In the genomic region with DNA sequence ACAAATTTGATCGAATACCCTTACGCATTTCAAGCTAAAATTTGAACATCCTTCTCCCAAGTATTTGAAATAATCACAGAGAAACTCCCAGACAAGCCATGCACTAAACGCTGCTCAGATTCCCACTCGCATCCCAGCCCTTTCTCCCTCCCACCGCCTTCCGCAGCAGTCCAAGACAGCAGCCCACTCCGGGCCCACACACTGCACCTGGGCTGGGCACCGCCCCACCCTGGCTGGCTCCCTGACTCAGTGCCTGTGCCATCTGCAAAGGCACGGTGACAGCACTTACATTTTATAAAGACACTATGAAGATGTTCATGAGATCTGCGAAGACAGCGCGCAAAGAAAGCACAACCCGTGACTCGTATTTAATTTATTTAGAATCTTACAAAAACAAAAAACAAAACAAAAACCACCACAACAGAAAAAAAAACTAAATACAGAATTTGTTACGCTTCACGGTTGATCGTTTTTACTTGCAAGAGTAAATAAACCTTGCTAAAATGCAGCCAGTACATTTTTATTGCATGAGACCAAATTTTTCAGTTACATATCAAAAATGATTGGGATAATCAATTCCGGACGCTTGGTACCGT, we compare ENCODE assay signal across 19 cellular contexts.
"Had no signal": no experiment of that assay in that cellular context is flagged by ENCODE, and none has a peak within 500 bp of the region (broad histone marks: within the 10 kb centered on the region; RNA-seq: fewer than 3 reads in every experiment).

No MANE protein-coding gene starts in this region.

- H3K4me3 Mint-ChIP-seq: activated CD4-positive, alpha-beta T cell treated with anti-CD3 and anti-CD28 coated beads, Interleukin-2, amount 10 ng/mL, durations not matched to agents 24 days and 14 days; activated naive CD4-positive, alpha-beta T cell treated with anti-CD3 and anti-CD28 coated beads, Interleukin-2, amount 10 ng/mL, durations not matched to agents 7 days and 5 days; stimulated activated naive CD8-positive, alpha-beta T cell treated with anti-CD3 and anti-CD28 coated beads, Interleukin-15, Interleukin-2, amounts not matched to agents 100 ng/mL and 50 ng/mL, for 24 hours; T-helper 17 cell had no signal

- H3K27ac Mint-ChIP-seq: activated CD4-positive, alpha-beta T cell treated with anti-CD3 and anti-CD28 coated beads, Interleukin-2, amount 10 ng/mL, durations not matched to agents 24 days and 14 days; stimulated activated naive CD8-positive, alpha-beta T cell treated with anti-CD3 and anti-CD28 coated beads, Interleukin-15, Interleukin-2, amounts not matched to agents 100 ng/mL and 50 ng/mL, for 24 hours; T-helper 17 cell had no signal

- H3K4me3 ChIP-seq: adrenal gland, coronary artery, esophagus muscularis mucosa, left ventricle myocardium inferior, pancreas, smooth muscle cell, suprapubic skin had no signal

- ATAC-seq: pancreas, T-helper 17 cell had no signal

- FAIRE-seq: pancreas, TTC549 had no signal

- H3K27me3 ChIP-seq: adrenal gland, esophagus muscularis mucosa, pancreas, suprapubic skin had no signal

- H3K9me3 Mint-ChIP-seq: activated CD4-positive, alpha-beta T cell treated with anti-CD3 and anti-CD28 coated beads, Interleukin-2, amount 10 ng/mL, durations not matched to agents 24 days and 14 days; activated naive CD4-positive, alpha-beta T cell treated with anti-CD3 and anti-CD28 coated beads, Interleukin-2, amount 10 ng/mL, durations not matched to agents 7 days and 5 days; stimulated activated naive CD8-positive, alpha-beta T cell treated with anti-CD3 and anti-CD28 coated beads, Interleukin-15, Interleukin-2, amounts not matched to agents 100 ng/mL and 50 ng/mL, for 24 hours had no signal

- H3K27me3 Mint-ChIP-seq: activated CD4-positive, alpha-beta T cell treated with anti-CD3 and anti-CD28 coated beads, Interleukin-2, amount 10 ng/mL, durations not matched to agents 24 days and 14 days; activated naive CD4-positive, alpha-beta T cell treated with anti-CD3 and anti-CD28 coated beads, Interleukin-2, amount 10 ng/mL, durations not matched to agents 7 days and 5 days; stimulated activated naive CD8-positive, alpha-beta T cell treated with anti-CD3 and anti-CD28 coated beads, Interleukin-15, Interleukin-2, amounts not matched to agents 100 ng/mL and 50 ng/mL, for 24 hours; T-helper 17 cell had no signal

- DNase-seq: activated CD4-positive, alpha-beta T cell treated with anti-CD3 and anti-CD28 coated beads, Interleukin-2, amount 10 ng/mL, durations not matched to agents 24 days and 14 days; activated CD4-positive, CD25-positive, alpha-beta regulatory T cell; activated naive CD4-positive, alpha-beta T cell treated with anti-CD3 and anti-CD28 coated beads, Interleukin-2, amount 10 ng/mL, durations not matched to agents 7 days and 5 days; activated T-cell treated with anti-CD3 and anti-CD28 coated beads, Interleukin-2, amount 50 U/mL, for 1 hour; central memory CD4-positive, alpha-beta T cell; effector CD4-positive, alpha-beta T cell; left ventricle myocardium inferior; mesendoderm; pancreas; SHP77 treated with DMSO at 0.1 percent for 48 hours; stimulated activated CD4-positive, alpha-beta T cell treated with anti-CD3 and anti-CD28 coated beads, Interleukin-4, amount 100 ng/mL, for 4 hours; T-helper 17 cell had no signal

- H3K4me2 ChIP-seq: smooth muscle cell had no signal

- H3K4me1 ChIP-seq: adrenal gland, esophagus muscularis mucosa, left ventricle myocardium inferior, pancreas, suprapubic skin had no signal

- H3K27ac ChIP-seq: adrenal gland, coronary artery, esophagus muscularis mucosa, left ventricle myocardium inferior, pancreas, suprapubic skin had no signal

- H3K9me3 ChIP-seq: adrenal gland, esophagus muscularis mucosa, left ventricle myocardium inferior, pancreas, suprapubic skin had no signal

- H3K4me1 Mint-ChIP-seq: activated naive CD4-positive, alpha-beta T cell treated with anti-CD3 and anti-CD28 coated beads, Interleukin-2, amount 10 ng/mL, durations not matched to agents 7 days and 5 days; T-helper 17 cell had no signal
